Comparison of ENCODE assay signal across 1 cellular context in the genomic region with DNA sequence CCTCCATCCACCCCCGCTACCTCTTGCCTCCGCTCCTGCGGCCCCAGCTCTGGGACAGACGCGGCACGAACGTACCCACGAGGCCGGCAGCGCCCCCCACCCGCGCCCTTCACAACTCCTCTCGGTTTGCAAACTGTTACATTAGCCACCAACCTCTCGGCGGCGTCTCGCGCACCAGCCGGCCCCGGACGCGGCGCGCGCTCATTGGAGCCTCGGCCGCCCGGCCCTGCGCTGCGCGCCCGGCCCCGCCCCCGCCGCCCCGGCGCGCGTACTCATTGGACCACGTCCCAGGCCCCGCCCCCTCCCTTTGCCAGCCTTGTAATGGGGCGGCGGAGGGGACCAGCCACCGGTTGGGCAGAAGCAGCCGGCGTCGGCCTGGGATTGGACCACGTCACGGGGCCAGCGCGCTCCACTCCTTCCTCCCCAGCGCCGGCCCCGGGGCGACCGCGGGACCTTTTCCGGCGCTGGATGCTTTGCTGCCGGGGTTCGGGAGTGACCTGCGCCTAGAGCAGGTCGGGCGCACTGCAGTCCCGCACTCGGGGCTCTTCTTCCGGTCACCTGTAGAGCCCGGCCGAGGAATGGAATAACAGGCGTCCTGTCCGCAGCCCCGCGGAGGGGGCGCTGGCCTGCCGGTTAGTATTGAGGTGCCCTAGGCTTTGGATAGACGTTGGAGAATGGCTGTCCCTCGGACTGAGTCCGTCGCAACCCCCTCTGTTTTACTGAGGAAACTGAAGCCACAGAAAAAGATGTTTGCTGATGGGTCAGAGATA.
TF ChIP-seq lines count a peak whose summit lies in the region.

A gene with protein sequence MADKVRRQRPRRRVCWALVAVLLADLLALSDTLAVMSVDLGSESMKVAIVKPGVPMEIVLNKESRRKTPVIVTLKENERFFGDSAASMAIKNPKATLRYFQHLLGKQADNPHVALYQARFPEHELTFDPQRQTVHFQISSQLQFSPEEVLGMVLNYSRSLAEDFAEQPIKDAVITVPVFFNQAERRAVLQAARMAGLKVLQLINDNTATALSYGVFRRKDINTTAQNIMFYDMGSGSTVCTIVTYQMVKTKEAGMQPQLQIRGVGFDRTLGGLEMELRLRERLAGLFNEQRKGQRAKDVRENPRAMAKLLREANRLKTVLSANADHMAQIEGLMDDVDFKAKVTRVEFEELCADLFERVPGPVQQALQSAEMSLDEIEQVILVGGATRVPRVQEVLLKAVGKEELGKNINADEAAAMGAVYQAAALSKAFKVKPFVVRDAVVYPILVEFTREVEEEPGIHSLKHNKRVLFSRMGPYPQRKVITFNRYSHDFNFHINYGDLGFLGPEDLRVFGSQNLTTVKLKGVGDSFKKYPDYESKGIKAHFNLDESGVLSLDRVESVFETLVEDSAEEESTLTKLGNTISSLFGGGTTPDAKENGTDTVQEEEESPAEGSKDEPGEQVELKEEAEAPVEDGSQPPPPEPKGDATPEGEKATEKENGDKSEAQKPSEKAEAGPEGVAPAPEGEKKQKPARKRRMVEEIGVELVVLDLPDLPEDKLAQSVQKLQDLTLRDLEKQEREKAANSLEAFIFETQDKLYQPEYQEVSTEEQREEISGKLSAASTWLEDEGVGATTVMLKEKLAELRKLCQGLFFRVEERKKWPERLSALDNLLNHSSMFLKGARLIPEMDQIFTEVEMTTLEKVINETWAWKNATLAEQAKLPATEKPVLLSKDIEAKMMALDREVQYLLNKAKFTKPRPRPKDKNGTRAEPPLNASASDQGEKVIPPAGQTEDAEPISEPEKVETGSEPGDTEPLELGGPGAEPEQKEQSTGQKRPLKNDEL (minus strand): TSS at position 206 of the 770 bp plus-strand sequence. CDS start 1,045 bp downstream, outside the sequence.

TF ChIP-seq in HepG2, 621 proteins besides CTCF, POLR2A, EP300 and RAD21 (continued from another document and continues in another):
- TF ChIP-seq, protein P1, sequence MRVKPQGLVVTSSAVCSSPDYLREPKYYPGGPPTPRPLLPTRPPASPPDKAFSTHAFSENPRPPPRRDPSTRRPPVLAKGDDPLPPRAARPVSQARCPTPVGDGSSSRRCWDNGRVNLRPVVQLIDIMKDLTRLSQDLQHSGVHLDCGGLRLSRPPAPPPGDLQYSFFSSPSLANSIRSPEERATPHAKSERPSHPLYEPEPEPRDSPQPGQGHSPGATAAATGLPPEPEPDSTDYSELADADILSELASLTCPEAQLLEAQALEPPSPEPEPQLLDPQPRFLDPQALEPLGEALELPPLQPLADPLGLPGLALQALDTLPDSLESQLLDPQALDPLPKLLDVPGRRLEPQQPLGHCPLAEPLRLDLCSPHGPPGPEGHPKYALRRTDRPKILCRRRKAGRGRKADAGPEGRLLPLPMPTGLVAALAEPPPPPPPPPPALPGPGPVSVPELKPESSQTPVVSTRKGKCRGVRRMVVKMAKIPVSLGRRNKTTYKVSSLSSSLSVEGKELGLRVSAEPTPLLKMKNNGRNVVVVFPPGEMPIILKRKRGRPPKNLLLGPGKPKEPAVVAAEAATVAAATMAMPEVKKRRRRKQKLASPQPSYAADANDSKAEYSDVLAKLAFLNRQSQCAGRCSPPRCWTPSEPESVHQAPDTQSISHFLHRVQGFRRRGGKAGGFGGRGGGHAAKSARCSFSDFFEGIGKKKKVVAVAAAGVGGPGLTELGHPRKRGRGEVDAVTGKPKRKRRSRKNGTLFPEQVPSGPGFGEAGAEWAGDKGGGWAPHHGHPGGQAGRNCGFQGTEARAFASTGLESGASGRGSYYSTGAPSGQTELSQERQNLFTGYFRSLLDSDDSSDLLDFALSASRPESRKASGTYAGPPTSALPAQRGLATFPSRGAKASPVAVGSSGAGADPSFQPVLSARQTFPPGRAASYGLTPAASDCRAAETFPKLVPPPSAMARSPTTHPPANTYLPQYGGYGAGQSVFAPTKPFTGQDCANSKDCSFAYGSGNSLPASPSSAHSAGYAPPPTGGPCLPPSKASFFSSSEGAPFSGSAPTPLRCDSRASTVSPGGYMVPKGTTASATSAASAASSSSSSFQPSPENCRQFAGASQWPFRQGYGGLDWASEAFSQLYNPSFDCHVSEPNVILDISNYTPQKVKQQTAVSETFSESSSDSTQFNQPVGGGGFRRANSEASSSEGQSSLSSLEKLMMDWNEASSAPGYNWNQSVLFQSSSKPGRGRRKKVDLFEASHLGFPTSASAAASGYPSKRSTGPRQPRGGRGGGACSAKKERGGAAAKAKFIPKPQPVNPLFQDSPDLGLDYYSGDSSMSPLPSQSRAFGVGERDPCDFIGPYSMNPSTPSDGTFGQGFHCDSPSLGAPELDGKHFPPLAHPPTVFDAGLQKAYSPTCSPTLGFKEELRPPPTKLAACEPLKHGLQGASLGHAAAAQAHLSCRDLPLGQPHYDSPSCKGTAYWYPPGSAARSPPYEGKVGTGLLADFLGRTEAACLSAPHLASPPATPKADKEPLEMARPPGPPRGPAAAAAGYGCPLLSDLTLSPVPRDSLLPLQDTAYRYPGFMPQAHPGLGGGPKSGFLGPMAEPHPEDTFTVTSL (CRISPR knock-in tag; IDR thresholded peaks at IDR 0.05; ENCODE audit: borderline replicate concordance): no peak
- TF ChIP-seq MEIS1 (CRISPR knock-in tag; IDR thresholded peaks at IDR 0.05; ENCODE audit: borderline replicate concordance) (no peak; the same call in 1 of the 2 replicates), JDP2 (CRISPR knock-in tag; IDR thresholded peaks at IDR 0.05; ENCODE audit: borderline replicate concordance) (no peak), SIN3A (IDR thresholded peaks at IDR 0.05; ENCODE audit: borderline replicate concordance, low read depth, low read length) (peak; percentile 81; the same call in 1 of the 2 replicates), ZNF816 (CRISPR knock-in tag; IDR thresholded peaks at IDR 0.05; ENCODE audit: borderline replicate concordance) (no peak), TCF12 (IDR thresholded peaks at IDR 0.05) (no peak), TCF12 (CRISPR knock-in tag; IDR thresholded peaks at IDR 0.05) (no peak), ZNF879 (CRISPR knock-in tag; IDR thresholded peaks at IDR 0.05) (no peak), ZNF230 (CRISPR knock-in tag; IDR thresholded peaks at IDR 0.05) (no peak), ZMYM2 (CRISPR knock-in tag; IDR thresholded peaks at IDR 0.05) (no peak), ZNF720 (CRISPR knock-in tag; IDR thresholded peaks at IDR 0.05) (no peak), MYC (CRISPR knock-in tag; IDR thresholded peaks at IDR 0.05; ENCODE audit: borderline replicate concordance) (peak; percentile 13; the same call in 1 of the 2 replicates), ZSCAN25 (CRISPR knock-in tag; IDR thresholded peaks at IDR 0.05) (0 out of 2 replicates have a peak, but pooled peaks have one; percentile 4), SIX1 (CRISPR knock-in tag; IDR thresholded peaks at IDR 0.05; ENCODE audit: borderline replicate concordance) (0 out of 2 replicates have a peak, but pooled peaks have one; percentile 9), NCOA5 (CRISPR knock-in tag; IDR thresholded peaks at IDR 0.05) (no peak), ZSCAN31 (CRISPR knock-in tag; IDR thresholded peaks at IDR 0.05; ENCODE audit: low read depth) (peak; percentile 45; the same call in 1 of the 2 replicates), PCBP1 (IDR thresholded peaks at IDR 0.05; ENCODE audit: borderline replicate concordance, low read depth, low read length) (no peak), KAT2B (IDR thresholded peaks at IDR 0.05; ENCODE audit: borderline replicate concordance, low read depth, low read length) (no peak), FOXM1 (CRISPR knock-in tag; IDR thresholded peaks at IDR 0.05) (no peak)
- TF ChIP-seq, protein P2, sequence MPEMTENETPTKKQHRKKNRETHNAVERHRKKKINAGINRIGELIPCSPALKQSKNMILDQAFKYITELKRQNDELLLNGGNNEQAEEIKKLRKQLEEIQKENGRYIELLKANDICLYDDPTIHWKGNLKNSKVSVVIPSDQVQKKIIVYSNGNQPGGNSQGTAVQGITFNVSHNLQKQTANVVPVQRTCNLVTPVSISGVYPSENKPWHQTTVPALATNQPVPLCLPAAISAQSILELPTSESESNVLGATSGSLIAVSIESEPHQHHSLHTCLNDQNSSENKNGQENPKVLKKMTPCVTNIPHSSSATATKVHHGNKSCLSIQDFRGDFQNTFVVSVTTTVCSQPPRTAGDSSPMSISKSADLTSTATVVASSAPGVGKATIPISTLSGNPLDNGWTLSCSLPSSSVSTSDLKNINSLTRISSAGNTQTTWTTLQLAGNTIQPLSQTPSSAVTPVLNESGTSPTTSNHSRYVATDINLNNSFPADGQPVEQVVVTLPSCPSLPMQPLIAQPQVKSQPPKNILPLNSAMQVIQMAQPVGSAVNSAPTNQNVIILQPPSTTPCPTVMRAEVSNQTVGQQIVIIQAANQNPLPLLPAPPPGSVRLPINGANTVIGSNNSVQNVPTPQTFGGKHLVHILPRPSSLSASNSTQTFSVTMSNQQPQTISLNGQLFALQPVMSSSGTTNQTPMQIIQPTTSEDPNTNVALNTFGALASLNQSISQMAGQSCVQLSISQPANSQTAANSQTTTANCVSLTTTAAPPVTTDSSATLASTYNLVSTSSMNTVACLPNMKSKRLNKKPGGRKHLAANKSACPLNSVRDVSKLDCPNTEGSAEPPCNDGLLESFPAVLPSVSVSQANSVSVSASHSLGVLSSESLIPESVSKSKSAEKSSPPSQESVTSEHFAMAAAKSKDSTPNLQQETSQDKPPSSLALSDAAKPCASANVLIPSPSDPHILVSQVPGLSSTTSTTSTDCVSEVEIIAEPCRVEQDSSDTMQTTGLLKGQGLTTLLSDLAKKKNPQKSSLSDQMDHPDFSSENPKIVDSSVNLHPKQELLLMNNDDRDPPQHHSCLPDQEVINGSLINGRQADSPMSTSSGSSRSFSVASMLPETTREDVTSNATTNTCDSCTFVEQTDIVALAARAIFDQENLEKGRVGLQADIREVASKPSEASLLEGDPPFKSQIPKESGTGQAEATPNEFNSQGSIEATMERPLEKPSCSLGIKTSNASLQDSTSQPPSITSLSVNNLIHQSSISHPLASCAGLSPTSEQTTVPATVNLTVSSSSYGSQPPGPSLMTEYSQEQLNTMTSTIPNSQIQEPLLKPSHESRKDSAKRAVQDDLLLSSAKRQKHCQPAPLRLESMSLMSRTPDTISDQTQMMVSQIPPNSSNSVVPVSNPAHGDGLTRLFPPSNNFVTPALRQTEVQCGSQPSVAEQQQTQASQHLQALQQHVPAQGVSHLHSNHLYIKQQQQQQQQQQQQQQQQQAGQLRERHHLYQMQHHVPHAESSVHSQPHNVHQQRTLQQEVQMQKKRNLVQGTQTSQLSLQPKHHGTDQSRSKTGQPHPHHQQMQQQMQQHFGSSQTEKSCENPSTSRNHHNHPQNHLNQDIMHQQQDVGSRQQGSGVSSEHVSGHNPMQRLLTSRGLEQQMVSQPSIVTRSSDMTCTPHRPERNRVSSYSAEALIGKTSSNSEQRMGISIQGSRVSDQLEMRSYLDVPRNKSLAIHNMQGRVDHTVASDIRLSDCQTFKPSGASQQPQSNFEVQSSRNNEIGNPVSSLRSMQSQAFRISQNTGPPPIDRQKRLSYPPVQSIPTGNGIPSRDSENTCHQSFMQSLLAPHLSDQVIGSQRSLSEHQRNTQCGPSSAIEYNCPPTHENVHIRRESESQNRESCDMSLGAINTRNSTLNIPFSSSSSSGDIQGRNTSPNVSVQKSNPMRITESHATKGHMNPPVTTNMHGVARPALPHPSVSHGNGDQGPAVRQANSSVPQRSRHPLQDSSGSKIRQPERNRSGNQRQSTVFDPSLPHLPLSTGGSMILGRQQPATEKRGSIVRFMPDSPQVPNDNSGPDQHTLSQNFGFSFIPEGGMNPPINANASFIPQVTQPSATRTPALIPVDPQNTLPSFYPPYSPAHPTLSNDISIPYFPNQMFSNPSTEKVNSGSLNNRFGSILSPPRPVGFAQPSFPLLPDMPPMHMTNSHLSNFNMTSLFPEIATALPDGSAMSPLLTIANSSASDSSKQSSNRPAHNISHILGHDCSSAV (CRISPR knock-in tag; IDR thresholded peaks at IDR 0.05; ENCODE audit: borderline replicate concordance): no peak
- TF ChIP-seq, protein P3, sequence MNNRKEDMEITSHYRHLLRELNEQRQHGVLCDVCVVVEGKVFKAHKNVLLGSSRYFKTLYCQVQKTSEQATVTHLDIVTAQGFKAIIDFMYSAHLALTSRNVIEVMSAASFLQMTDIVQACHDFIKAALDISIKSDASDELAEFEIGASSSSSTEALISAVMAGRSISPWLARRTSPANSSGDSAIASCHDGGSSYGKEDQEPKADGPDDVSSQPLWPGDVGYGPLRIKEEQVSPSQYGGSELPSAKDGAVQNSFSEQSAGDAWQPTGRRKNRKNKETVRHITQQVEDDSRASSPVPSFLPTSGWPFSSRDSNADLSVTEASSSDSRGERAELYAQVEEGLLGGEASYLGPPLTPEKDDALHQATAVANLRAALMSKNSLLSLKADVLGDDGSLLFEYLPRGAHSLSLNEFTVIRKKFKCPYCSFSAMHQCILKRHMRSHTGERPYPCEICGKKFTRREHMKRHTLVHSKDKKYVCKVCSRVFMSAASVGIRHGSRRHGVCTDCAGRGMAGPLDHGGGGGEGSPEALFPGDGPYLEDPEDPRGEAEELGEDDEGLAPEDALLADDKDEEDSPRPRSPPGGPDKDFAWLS (CRISPR knock-in tag; IDR thresholded peaks at IDR 0.05; ENCODE audit: borderline replicate concordance): peak; percentile 76; the same call in 1 of the 2 replicates
- TF ChIP-seq, protein P4, sequence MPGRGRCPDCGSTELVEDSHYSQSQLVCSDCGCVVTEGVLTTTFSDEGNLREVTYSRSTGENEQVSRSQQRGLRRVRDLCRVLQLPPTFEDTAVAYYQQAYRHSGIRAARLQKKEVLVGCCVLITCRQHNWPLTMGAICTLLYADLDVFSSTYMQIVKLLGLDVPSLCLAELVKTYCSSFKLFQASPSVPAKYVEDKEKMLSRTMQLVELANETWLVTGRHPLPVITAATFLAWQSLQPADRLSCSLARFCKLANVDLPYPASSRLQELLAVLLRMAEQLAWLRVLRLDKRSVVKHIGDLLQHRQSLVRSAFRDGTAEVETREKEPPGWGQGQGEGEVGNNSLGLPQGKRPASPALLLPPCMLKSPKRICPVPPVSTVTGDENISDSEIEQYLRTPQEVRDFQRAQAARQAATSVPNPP (CRISPR knock-in tag; IDR thresholded peaks at IDR 0.05): no peak
- TF ChIP-seq, protein P5, sequence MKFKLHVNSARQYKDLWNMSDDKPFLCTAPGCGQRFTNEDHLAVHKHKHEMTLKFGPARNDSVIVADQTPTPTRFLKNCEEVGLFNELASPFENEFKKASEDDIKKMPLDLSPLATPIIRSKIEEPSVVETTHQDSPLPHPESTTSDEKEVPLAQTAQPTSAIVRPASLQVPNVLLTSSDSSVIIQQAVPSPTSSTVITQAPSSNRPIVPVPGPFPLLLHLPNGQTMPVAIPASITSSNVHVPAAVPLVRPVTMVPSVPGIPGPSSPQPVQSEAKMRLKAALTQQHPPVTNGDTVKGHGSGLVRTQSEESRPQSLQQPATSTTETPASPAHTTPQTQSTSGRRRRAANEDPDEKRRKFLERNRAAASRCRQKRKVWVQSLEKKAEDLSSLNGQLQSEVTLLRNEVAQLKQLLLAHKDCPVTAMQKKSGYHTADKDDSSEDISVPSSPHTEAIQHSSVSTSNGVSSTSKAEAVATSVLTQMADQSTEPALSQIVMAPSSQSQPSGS (CRISPR knock-in tag; IDR thresholded peaks at IDR 0.05): peak; percentile 60; the same call in 1 of the 2 replicates
- TF ChIP-seq, protein P6, sequence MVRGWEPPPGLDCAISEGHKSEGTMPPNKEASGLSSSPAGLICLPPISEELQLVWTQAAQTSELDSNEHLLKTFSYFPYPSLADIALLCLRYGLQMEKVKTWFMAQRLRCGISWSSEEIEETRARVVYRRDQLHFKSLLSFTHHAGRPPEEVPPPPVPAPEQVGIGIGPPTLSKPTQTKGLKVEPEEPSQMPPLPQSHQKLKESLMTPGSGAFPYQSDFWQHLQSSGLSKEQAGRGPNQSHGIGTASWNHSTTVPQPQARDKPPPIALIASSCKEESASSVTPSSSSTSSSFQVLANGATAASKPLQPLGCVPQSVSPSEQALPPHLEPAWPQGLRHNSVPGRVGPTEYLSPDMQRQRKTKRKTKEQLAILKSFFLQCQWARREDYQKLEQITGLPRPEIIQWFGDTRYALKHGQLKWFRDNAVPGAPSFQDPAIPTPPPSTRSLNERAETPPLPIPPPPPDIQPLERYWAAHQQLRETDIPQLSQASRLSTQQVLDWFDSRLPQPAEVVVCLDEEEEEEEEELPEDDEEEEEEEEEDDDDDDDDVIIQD (CRISPR knock-in tag; IDR thresholded peaks at IDR 0.05; ENCODE audit: low read depth): no peak
